ENCODE assay signal across 11 cellular contexts in the genomic region with DNA sequence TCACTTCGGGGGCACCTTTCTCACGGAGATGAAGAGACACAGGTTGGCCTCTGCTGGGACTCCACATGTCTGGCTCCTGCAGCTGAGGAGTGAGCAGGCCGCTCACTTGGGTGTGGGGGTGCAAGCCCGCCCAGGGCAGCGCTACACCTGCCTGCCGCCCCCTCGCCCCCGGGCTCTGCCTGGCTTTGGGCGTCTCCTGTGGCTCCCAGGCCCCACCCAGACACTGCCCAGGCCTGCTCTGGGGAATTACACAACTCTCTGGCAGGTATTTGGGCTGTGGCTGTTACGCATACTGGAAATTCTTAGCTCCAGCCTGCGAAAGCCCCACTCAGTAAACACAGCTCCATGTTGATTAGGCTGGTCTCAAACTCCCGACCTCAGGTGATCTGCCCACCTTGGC. TPM values are rescaled to one million over a fixed set of nuclear protein-coding genes. Genes with fewer than 3 reads are reported as not detected.
DNase-seq lines count a peak whose midpoint lies in the region; ATAC-seq, FAIRE-seq and TF ChIP-seq lines count a peak whose summit lies in the region.
"Not testable (repeated sequence)": the region's sequence is repeated elsewhere in the genome, so short reads cannot be mapped to it uniquely, and the experiment has no call there.
"Had no signal": no experiment of that assay in that cellular context is flagged by ENCODE, and none has a peak within 500 bp of the region (broad histone marks: within the 10 kb centered on the region; RNA-seq: fewer than 3 reads in every experiment).

No MANE protein-coding gene starts in this region.

- not testable (repeated sequence) for ATAC-seq in HCT116
- ATAC-seq in RWPE2 (ENCODE audit: low read depth) = peak; percentile 48

- H3K4ac ChIP-seq in mesendoderm (ENCODE audit: low read depth, low read length) = not testable (repeated sequence)

- CTCF ChIA-PET in HCT116 (lab: Charles Lee) = not testable (repeated sequence)

- not testable (repeated sequence) for H2AFZ ChIP-seq in HCT116 (ENCODE audit: low read depth, low read length, poor library complexity, severe bottlenecking); keratinocyte (ENCODE audit: control insufficient read depth, low read length)

- not testable (repeated sequence) for H3K18ac ChIP-seq in mesendoderm (ENCODE audit: low read length)

- not testable (repeated sequence) for TF ChIP-seq POLR2A in HCT116 (IDR thresholded peaks at IDR 0.05; ENCODE audit: borderline replicate concordance, extremely low read depth, insufficient read depth, insufficient read length)

- not testable (repeated sequence) for H3K79me1 ChIP-seq in mesendoderm (ENCODE audit: low read length)

- dilution Hi-C loops in keratinocyte (cut with MboI; ENCODE audit: extremely low pct_ligation_motif_present, low sequenced_read_pairs) = not testable (repeated sequence)

- H3K4me2 ChIP-seq in HCT116 (ENCODE audit: low read length); mesendoderm (ENCODE audit: low read length): not testable (repeated sequence)
- H3K4me2 ChIP-seq in keratinocyte (ENCODE audit: control insufficient read depth, extremely low read depth, insufficient read depth, low read depth, low read length) = peak overlapping the region; percentile 32

- not testable (repeated sequence) for H3K9ac ChIP-seq in HCT116 (ENCODE audit: low read length); mesendoderm (ENCODE audit: low read length)
- H3K9ac ChIP-seq in keratinocyte (ENCODE audit: control insufficient read depth, extremely low read depth, insufficient read depth, low read length) = peak overlapping the region; percentile 81

- not testable (repeated sequence) for H3K4me1 ChIP-seq in HCT116 (ENCODE audit: control insufficient read depth in 1 of 2, insufficient read depth in 2 of 2, low read length in 2 of 2); RWPE2 (ENCODE audit: insufficient read depth, poor library complexity, severe bottlenecking); keratinocyte (ENCODE audit: control insufficient read depth, extremely low read depth, insufficient read depth, low read length); mesendoderm (ENCODE audit: control insufficient read depth, low read depth, low read length)

- no CpG with 5 or more reads among the region's 12 CpGs for WGBS in mesendoderm (ENCODE audit: extremely low coverage, insufficient coverage, low lambda C conversion rate)

- H3K27ac ChIP-seq in HCT116 (ENCODE audit: low read depth, low read length); mesendoderm (ENCODE audit: low read depth, low read length): not testable (repeated sequence)
- H3K27ac ChIP-seq in RWPE2 (ENCODE audit: poor library complexity, severe bottlenecking) (peak overlapping the region; percentile 61), keratinocyte (ENCODE audit: control insufficient read depth, insufficient read depth, low read length) (peak overlapping the region; percentile 73), skin epidermis (peak overlapping the region in 16 of 21 experiments; percentile 18 to 83 (median 72))

- POLR2A ChIA-PET in HCT116 (lab: Charles Lee) = not testable (repeated sequence)

- not testable (repeated sequence) for H2BK15ac ChIP-seq in mesendoderm (replicated peaks; ENCODE audit: low read depth)

- H3K23ac ChIP-seq in mesendoderm (ENCODE audit: low read length) = not testable (repeated sequence)

- not testable (repeated sequence) for FAIRE-seq in keratinocyte (lab: Jason Lieb, UNC)

- not testable (repeated sequence) for H2BK5ac ChIP-seq in mesendoderm (ENCODE audit: low read length)

- not testable (repeated sequence) for H3K9me1 ChIP-seq in keratinocyte (ENCODE audit: control insufficient read depth, extremely low read depth, insufficient read depth, low read length)

- H3K9me3 ChIP-seq in HCT116 (ENCODE audit: control insufficient read depth in 1 of 2, insufficient read depth in 1 of 2, low read depth in 1 of 2, low read length in 2 of 2); RWPE2 (ENCODE audit: severe bottlenecking); keratinocyte (ENCODE audit: control insufficient read depth, low read depth, low read length): not testable (repeated sequence)

- not testable (repeated sequence) for H3K79me2 ChIP-seq in HCT116 (ENCODE audit: insufficient read depth, low read length); keratinocyte (ENCODE audit: control insufficient read depth, insufficient read depth, low read length); mesendoderm (ENCODE audit: control insufficient read depth, insufficient read depth, low read length)

- not testable (repeated sequence) for H3K9me2 ChIP-seq in HCT116 (ENCODE audit: insufficient read depth)

- not testable (repeated sequence) for H2AK5ac ChIP-seq in mesendoderm (ENCODE audit: low read length)

- RAD21 ChIA-PET in HCT116 (lab: Charles Lee; ENCODE audit: low non-redundant PET in 1 of 2, low total read pairs in 2 of 2, uncharacterized antibody in 2 of 2, unreplicated experiment in 2 of 2) = not testable (repeated sequence)

- not testable (repeated sequence) for TF ChIP-seq CTCF in HCT116 (IDR thresholded peaks at IDR 0.05 in 2 of 3, conservative IDR thresholded peaks at IDR 0.05 in 1 of 3; ENCODE audit: borderline replicate concordance in 1 of 3, insufficient read depth in 1 of 3, low read depth in 2 of 3, low read length in 2 of 3); RWPE2 (IDR thresholded peaks at IDR 0.05; ENCODE audit: poor library complexity, severe bottlenecking); keratinocyte (optimal IDR thresholded peaks at IDR 0.05 in 1 of 3, IDR thresholded peaks at IDR 0.05 in 1 of 3, conservative IDR thresholded peaks at IDR 0.05 in 1 of 3; ENCODE audit: extremely low read depth in 1 of 3, insufficient read depth in 2 of 3, low read length in 3 of 3)

- not testable (repeated sequence) for H3K56ac ChIP-seq in mesendoderm (ENCODE audit: low read length)

- DNase-seq in HCT116 (ENCODE audit: low read depth, low spot score) = not testable (repeated sequence)
- DNase-seq in RWPE2 (ENCODE audit: low spot score) = peak; percentile 69
- DNase-seq in ecto neural progenitor cell (ENCODE audit: low spot score) = peak; percentile 27
- DNase-seq in glomerular visceral epithelial cell (ENCODE audit: extremely low spot score) = peak; percentile 5
- peak; percentile 63 for DNase-seq in keratinocyte (ENCODE audit: low read depth, low spot score)
- peak; percentile 60 for DNase-seq in mesendoderm

- H4K8ac ChIP-seq in mesendoderm (ENCODE audit: low read depth, low read length) = not testable (repeated sequence)

- H4K5ac ChIP-seq in mesendoderm (ENCODE audit: low read length) = not testable (repeated sequence)

- not testable (repeated sequence) for H4K20me1 ChIP-seq in HCT116 (ENCODE audit: insufficient read depth); keratinocyte (ENCODE audit: control insufficient read depth, extremely low read depth, insufficient read depth, low read length)

- H3K36me3 ChIP-seq in HCT116 (ENCODE audit: control insufficient read depth in 1 of 2, insufficient read depth in 2 of 2, low read length in 2 of 2); RWPE2 (ENCODE audit: low read depth); keratinocyte (ENCODE audit: control insufficient read depth in 2 of 2, extremely low read depth in 1 of 2, insufficient read depth in 2 of 2, low read length in 2 of 2); mesendoderm (ENCODE audit: control insufficient read depth, insufficient read depth, low read length): not testable (repeated sequence)

- H3K27me3 ChIP-seq in HCT116 (ENCODE audit: insufficient read depth, low read length); RWPE2 (ENCODE audit: insufficient read depth, poor library complexity, severe bottlenecking); keratinocyte (ENCODE audit: control insufficient read depth, extremely low read depth, insufficient read depth, low read length); mesendoderm (ENCODE audit: insufficient read depth, low read length, poor library complexity): not testable (repeated sequence)

- not testable (repeated sequence) for H3K4me3 ChIP-seq in HCT116 (replicated peaks in 1 of 2; ENCODE audit: low read depth in 1 of 2, low read length in 2 of 2); mesendoderm (ENCODE audit: low read length)
- H3K4me3 ChIP-seq in RWPE2 (ENCODE audit: severe bottlenecking) = peak overlapping the region; percentile 36
- H3K4me3 ChIP-seq in keratinocyte (ENCODE audit: control insufficient read depth in 2 of 3, extremely low read depth in 1 of 3, insufficient read depth in 2 of 3, low read depth in 1 of 3, low read length in 3 of 3) = peak overlapping the region; percentile 43 to 47 (median 44)
- H3K4me3 ChIP-seq in skin epidermis = peak overlapping the region in 3 of 7 experiments; percentile 14 to 39 (median 26)

- intact Hi-C loops in HCT116 (cut with micrococcal nuclease) = not testable (repeated sequence)

- not testable (repeated sequence) for H2BK120ac ChIP-seq in mesendoderm (ENCODE audit: low read depth, low read length)

- TF ChIP-seq RAD21 in HCT116 (IDR thresholded peaks at IDR 0.05; ENCODE audit: low read depth) = not testable (repeated sequence)

- BruUV-seq in HCT116 (replicated peaks; lab: Mats Ljungman, UMichigan) = not testable (repeated sequence)

TF ChIP-seq in HCT116, 20 proteins besides CTCF, POLR2A, EP300 and RAD21:
- TF ChIP-seq EGR1 (IDR thresholded peaks at IDR 0.05; ENCODE audit: low read depth) = 0 out of 2 replicates have a peak, but pooled peaks have one; percentile 21
- 0 out of 2 replicates have a peak, but pooled peaks have one; percentile 29 for TF ChIP-seq CEBPB (IDR thresholded peaks at IDR 0.05; ENCODE audit: low read depth)

RNA-seq across cellular contexts. Expression of a gene that starts 7.9 kb away (rescaled TPM):
- not detected for total RNA-seq in HCT116 (2021; ENCODE audit: unreplicated experiment)
- polyA plus RNA-seq in HCT116 (2012) = not detected in 2 replicates
- polyA plus RNA-seq in keratinocyte = 4.8 to 28.2 TPM (median 26.2 TPM) in 3 replicates
- 42.0 TPM for polyA plus RNA-seq in keratinocyte (2011; ENCODE audit: low read depth)
- polyA plus RNA-seq in keratinocyte (2011; cell fraction: cytosol; rRNA removed) = 14.4 and 47.4 TPM in 2 replicates
- 7.7 and 23.2 TPM in 2 replicates for polyA plus RNA-seq in keratinocyte (2011; cell fraction: nucleus; rRNA removed)
- polyA plus RNA-seq in keratinocyte (2012; ENCODE audit: low replicate concordance) = 7.7 TPM in 1 of 2 replicates, not detected in the other
- 1.6 to 3.3 TPM (median 2.7 TPM) in 3 replicates for polyA minus RNA-seq in keratinocyte
- not detected for polyA minus RNA-seq in keratinocyte (2011; cell fraction: cytosol; rRNA and poly(A)+ RNA removed)
- polyA minus RNA-seq in keratinocyte (2011; cell fraction: nucleus; rRNA and poly(A)+ RNA removed) = 6.7 TPM in 1 of 2 replicates, not detected in the other
- polyA plus RNA-seq in mesendoderm (2013, experiment 1 of 2) = not detected
- polyA plus RNA-seq in mesendoderm (2013, experiment 2 of 2) = not detected
- total RNA-seq: CD8-positive, alpha-beta memory T cell; GM23248; HT-29; IMR-90 had no signal
- polyA plus RNA-seq: CD8-positive, alpha-beta memory T cell; GM23248; IMR-90 had no signal
